9 cellular contexts compared by ENCODE assay signal in the genomic region with DNA sequence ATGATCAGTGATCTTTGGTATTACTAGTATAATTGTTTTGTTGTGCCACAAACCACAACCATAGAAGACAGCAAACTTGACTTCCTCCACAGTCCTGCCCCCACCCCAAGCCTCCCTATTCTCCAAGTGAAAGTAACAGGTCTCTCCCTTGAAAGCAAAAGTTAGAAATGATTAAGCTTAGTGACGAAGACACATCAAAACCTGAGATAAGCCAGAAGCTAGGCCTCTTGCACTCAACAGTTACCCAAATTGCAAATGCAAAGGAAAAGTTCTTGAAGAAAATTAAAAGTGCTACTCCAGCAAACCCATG. TPM values are rescaled to one million over a fixed set of nuclear protein-coding genes. Genes with fewer than 3 reads are reported as not detected.
DNase-seq lines count a peak whose midpoint lies in the region; ATAC-seq and TF ChIP-seq lines count a peak whose summit lies in the region.
"Had no signal": no experiment of that assay in that cellular context is flagged by ENCODE, and none has a peak within 500 bp of the region (broad histone marks: within the 10 kb centered on the region; RNA-seq: fewer than 3 reads in every experiment).

No MANE protein-coding gene starts in this region.

- no peak for TF ChIP-seq CTCF in left ventricle myocardium inferior (IDR thresholded peaks at IDR 0.05; ENCODE audit: borderline replicate concordance)
- no peak for TF ChIP-seq CTCF in tibial artery (IDR thresholded peaks at IDR 0.05)

- no peaks in the 10 kb centered on the region for H3K27me3 Mint-ChIP-seq in activated naive CD8-positive, alpha-beta T cell treated with anti-CD3 and anti-CD28 coated beads, Interleukin-2, amount 10 ng/mL, durations not matched to agents 7 days and 5 days
- no peaks in the 10 kb centered on the region for H3K27me3 Mint-ChIP-seq in stimulated activated naive CD8-positive, alpha-beta T cell treated with anti-CD3 and anti-CD28 coated beads, Interleukin-15, Interleukin-2, amounts not matched to agents 100 ng/mL and 50 ng/mL, for 24 hours

- H3K36me3 ChIP-seq in left ventricle myocardium inferior (peaks cover 37% of the 10 kb centered on the region), tibial artery (peaks cover 11 to 27% (median 22%) of the 10 kb centered on the region in 3 donors)

- H3K9me3 ChIP-seq in left ventricle myocardium inferior (replicated peaks) (no peaks in the 10 kb centered on the region), tibial artery (no peaks in the 10 kb centered on the region)

- POLR2A ChIA-PET in activated naive CD8-positive, alpha-beta T cell treated with anti-CD3 and anti-CD28 coated beads, Interleukin-2, amount 10 ng/mL, durations not matched to agents 7 days and 5 days (lab: Charles Lee): interaction anchor here (2.1 to 3.3 kb wide), 2 partner anchors 8 to 17 kb away, joined by 7 to 23 read pairs; a partner anchor contains a TSS

- H3K4me3 ChIP-seq in left ventricle myocardium inferior: no peak overlapping the region
- no peak overlapping the region for H3K4me3 ChIP-seq in tibial artery

- H3K27ac ChIP-seq in left ventricle myocardium inferior (replicated peaks) (no peak overlapping the region), tibial artery (no peak overlapping the region)

- H3K4me1 ChIP-seq in left ventricle myocardium inferior: peaks cover 79% of the 10 kb centered on the region
- H3K4me1 ChIP-seq in tibial artery: peaks cover 3 to 66% (median 29%) of the 10 kb centered on the region in 4 donors

- H3K4me3 Mint-ChIP-seq in activated naive CD8-positive, alpha-beta T cell treated with anti-CD3 and anti-CD28 coated beads, Interleukin-2, amount 10 ng/mL, durations not matched to agents 7 days and 5 days: peak overlapping the region; percentile 69
- H3K4me3 Mint-ChIP-seq in stimulated activated naive CD8-positive, alpha-beta T cell treated with anti-CD3 and anti-CD28 coated beads, Interleukin-15, Interleukin-2, amounts not matched to agents 100 ng/mL and 50 ng/mL, for 24 hours: peak overlapping the region; percentile 73

- H3K27me3 ChIP-seq in left ventricle myocardium inferior (ENCODE audit: low read depth) (no peaks in the 10 kb centered on the region), tibial artery (no peaks in the 10 kb centered on the region)

- peak; percentile 93 for ATAC-seq in activated naive CD8-positive, alpha-beta T cell treated with anti-CD3 and anti-CD28 coated beads, Interleukin-2, amount 10 ng/mL, durations not matched to agents 7 days and 5 days (ENCODE audit: low read depth)

- DNase-seq in activated T-cell treated with anti-CD3 and anti-CD28 coated beads for 24 hours (ENCODE audit: low read depth) (peak; percentile 54), KBM-7 (peak; percentile 20), left ventricle myocardium inferior (no peak), tibial artery (no peak)
- no peak for DNase-seq in activated T-cell treated with anti-CD3 and anti-CD28 coated beads, Interleukin-2, amount 50 U/mL, for 1 hour
- no peak for DNase-seq in activated naive CD8-positive, alpha-beta T cell treated with anti-CD3 and anti-CD28 coated beads, Interleukin-2, amount 10 ng/mL, durations not matched to agents 7 days and 5 days
- DNase-seq in activated CD4-positive, CD25-positive, alpha-beta regulatory T cell treated with anti-CD3 and anti-CD28 coated beads, Interleukin-2, amount 50 U/mL, for 72 hours: no peak
- DNase-seq: NCI-H1105 had no signal

- in situ Hi-C loops in KBM-7 (cut with MboI; ENCODE audit: low pct_unique_long_range_greater_than_20kb, low sequenced_read_pairs): no loop called here

- peaks cover 60% of the 10 kb centered on the region for H3K4me1 Mint-ChIP-seq in activated naive CD8-positive, alpha-beta T cell treated with anti-CD3 and anti-CD28 coated beads, Interleukin-2, amount 10 ng/mL, durations not matched to agents 7 days and 5 days
- peaks cover 75% of the 10 kb centered on the region for H3K4me1 Mint-ChIP-seq in stimulated activated naive CD8-positive, alpha-beta T cell treated with anti-CD3 and anti-CD28 coated beads, Interleukin-15, Interleukin-2, amounts not matched to agents 100 ng/mL and 50 ng/mL, for 24 hours (ENCODE audit: low read depth)

- H3K27ac Mint-ChIP-seq in activated naive CD8-positive, alpha-beta T cell treated with anti-CD3 and anti-CD28 coated beads, Interleukin-2, amount 10 ng/mL, durations not matched to agents 7 days and 5 days: peak overlapping the region; percentile 88
- H3K27ac Mint-ChIP-seq in stimulated activated naive CD8-positive, alpha-beta T cell treated with anti-CD3 and anti-CD28 coated beads, Interleukin-15, Interleukin-2, amounts not matched to agents 100 ng/mL and 50 ng/mL, for 24 hours: peak overlapping the region; percentile 92

- H3K9me3 Mint-ChIP-seq in activated naive CD8-positive, alpha-beta T cell treated with anti-CD3 and anti-CD28 coated beads, Interleukin-2, amount 10 ng/mL, durations not matched to agents 7 days and 5 days: no peaks in the 10 kb centered on the region
- no peaks in the 10 kb centered on the region for H3K9me3 Mint-ChIP-seq in stimulated activated naive CD8-positive, alpha-beta T cell treated with anti-CD3 and anti-CD28 coated beads, Interleukin-15, Interleukin-2, amounts not matched to agents 100 ng/mL and 50 ng/mL, for 24 hours

- peaks cover 38% of the 10 kb centered on the region for H3K36me3 Mint-ChIP-seq in activated naive CD8-positive, alpha-beta T cell treated with anti-CD3 and anti-CD28 coated beads, Interleukin-2, amount 10 ng/mL, durations not matched to agents 7 days and 5 days
- peaks cover 75% of the 10 kb centered on the region for H3K36me3 Mint-ChIP-seq in stimulated activated naive CD8-positive, alpha-beta T cell treated with anti-CD3 and anti-CD28 coated beads, Interleukin-15, Interleukin-2, amounts not matched to agents 100 ng/mL and 50 ng/mL, for 24 hours (ENCODE audit: low read depth)

- intact Hi-C loops in left ventricle myocardium inferior (cut with micrococcal nuclease): no loop called here
- intact Hi-C loops in tibial artery (cut with DNase I; ENCODE audit: low total_unique reads): no loop called here

RNA-seq across cellular contexts. Expression of a gene that starts 7.5 kb away (rescaled TPM):
- total RNA-seq in activated naive CD8-positive, alpha-beta T cell treated with anti-CD3 and anti-CD28 coated beads, Interleukin-2, amount 10 ng/mL, durations not matched to agents 7 days and 5 days: 100 to 1,000 TPM; 131 to 134 TPM
- total RNA-seq in left ventricle myocardium inferior: 84.6 TPM

RNA-seq across cellular contexts. Expression of a gene that starts 16.3 kb away (rescaled TPM):
- 10 to 100 TPM; 18.4 to 19.0 TPM for total RNA-seq in activated naive CD8-positive, alpha-beta T cell treated with anti-CD3 and anti-CD28 coated beads, Interleukin-2, amount 10 ng/mL, durations not matched to agents 7 days and 5 days
- 6.4 TPM for total RNA-seq in left ventricle myocardium inferior

RNA-seq across cellular contexts. Expression of a gene that starts 30.2 kb away (rescaled TPM):
- 1 to 10 TPM; 7.3 to 7.9 TPM for total RNA-seq in activated naive CD8-positive, alpha-beta T cell treated with anti-CD3 and anti-CD28 coated beads, Interleukin-2, amount 10 ng/mL, durations not matched to agents 7 days and 5 days
- total RNA-seq in left ventricle myocardium inferior: 16.8 TPM

Comparison
In these comparisons a context has a peak if more than half of its experiments do, and no peak if none do; other contexts are left out.
1. DNase-seq: peak in activated T-cell treated with anti-CD3 and anti-CD28 coated beads for 24 hours (single experiment) and KBM-7 (single experiment); none in activated T-cell treated with anti-CD3 and anti-CD28 coated beads, Interleukin-2, amount 50 U/mL, for 1 hour (single experiment), activated naive CD8-positive, alpha-beta T cell treated with anti-CD3 and anti-CD28 coated beads, Interleukin-2, amount 10 ng/mL, durations not matched to agents 7 days and 5 days (single experiment), left ventricle myocardium inferior (single experiment), tibial artery (0 of 2) and activated CD4-positive, CD25-positive, alpha-beta regulatory T cell treated with anti-CD3 and anti-CD28 coated beads, Interleukin-2, amount 50 U/mL, for 72 hours (single experiment).